Comparison of ENCODE assay signal across 8 cellular contexts in genomic region chr20:13458860-13459451, GRCh38.
DNase-seq lines count a peak whose midpoint lies in the region; ATAC-seq and TF ChIP-seq lines count a peak whose summit lies in the region.

No MANE protein-coding gene starts in this region.

- no CpG with 5 or more reads among the region's 3 CpGs for WGBS in iPS DF 6.9 (ENCODE audit: insufficient coverage, insufficient read length)

- no peaks in the 10 kb centered on the region for H3K4me1 Mint-ChIP-seq in activated B cell treated with CpG ODN at 0.5 μM for 24 hours

- H3K4me3 Mint-ChIP-seq in activated B cell treated with CpG ODN at 0.5 μM for 24 hours = no peak overlapping the region

- peak; percentile 38 for DNase-seq in A172 (ENCODE audit: low spot score)
- no peak for DNase-seq in GM12864 (ENCODE audit: low read depth)
- DNase-seq in HEK293T (ENCODE audit: extremely low spot score) = peak; percentile 41
- DNase-seq in LoVo (ENCODE audit: low spot score) = peak; percentile 28
- no peak for DNase-seq in activated B cell treated with CpG ODN at 0.5 μM for 24 hours
- peak; percentile 9 for DNase-seq in iPS DF 6.9 (ENCODE audit: low read depth, low spot score)
- no peak for DNase-seq in SKM-1 (lab: John Stamatoyannopoulos, UW; ENCODE audit: unreplicated experiment)
- no peak for DNase-seq in sciatic nerve (ENCODE audit: low spot score)

- H3K36me3 Mint-ChIP-seq in activated B cell treated with CpG ODN at 0.5 μM for 24 hours (ENCODE audit: low read depth) = peaks cover 5% of the 10 kb centered on the region

- H3K4me1 ChIP-seq in iPS DF 6.9 (ENCODE audit: control insufficient read depth, insufficient read depth, low read length) = no peaks in the 10 kb centered on the region

- no peaks in the 10 kb centered on the region; the same call in 1 of the 2 replicates for H3K27me3 ChIP-seq in iPS DF 6.9 (ENCODE audit: control insufficient read depth, insufficient read depth, low read length)

- TF ChIP-seq CTCF in GM12864 (IDR thresholded peaks at IDR 0.05; ENCODE audit: low read depth, low read length, missing control alignments) (peak; percentile 95), activated B cell treated with CpG ODN at 0.5 μM for 24 hours (IDR thresholded peaks at IDR 0.05) (no peak)

- no peaks in the 10 kb centered on the region for H3K27me3 Mint-ChIP-seq in activated B cell treated with CpG ODN at 0.5 μM for 24 hours

- H3K9me3 ChIP-seq in iPS DF 6.9 (ENCODE audit: control insufficient read depth, insufficient read depth, low read length) = no peaks in the 10 kb centered on the region

- H3K4me3 ChIP-seq in GM12864 (ENCODE audit: low read depth, low read length) (no peak overlapping the region), iPS DF 6.9 (ENCODE audit: low read length) (no peak overlapping the region)

- no peaks in the 10 kb centered on the region for H3K9me3 Mint-ChIP-seq in activated B cell treated with CpG ODN at 0.5 μM for 24 hours

- ATAC-seq in activated B cell treated with CpG ODN at 0.5 μM for 24 hours (ENCODE audit: low read depth) = peak; percentile 54
- no peak for ATAC-seq in sciatic nerve

- no peak overlapping the region for H3K27ac ChIP-seq in iPS DF 6.9 (ENCODE audit: low read length)

- H3K36me3 ChIP-seq in iPS DF 6.9 (ENCODE audit: control insufficient read depth, insufficient read depth, low read length) = no peaks in the 10 kb centered on the region

- POLR2A ChIA-PET in HEK293T (lab: Yijun Ruan, JAX) (no interaction called here), activated B cell treated with CpG ODN at 0.5 μM for 24 hours (lab: Charles Lee) (no interaction called here)

- CTCF ChIA-PET in HEK293T (lab: Yijun Ruan, JAX) = interaction anchor here (0.5 kb wide), 1 partner anchor 45 kb away, joined by 4 read pairs; no protein-coding TSS in a partner anchor
- CTCF ChIA-PET in activated B cell treated with CpG ODN at 0.5 μM for 24 hours (lab: Charles Lee) = interaction anchor here (1.0 to 1.1 kb wide), 2 partner anchors 121 to 329 kb away, joined by 3 to 5 read pairs; no protein-coding TSS in a partner anchor

- no peak overlapping the region for H3K27ac Mint-ChIP-seq in activated B cell treated with CpG ODN at 0.5 μM for 24 hours

- intact Hi-C loops in activated B cell treated with CpG ODN at 0.5 μM for 24 hours (cut with micrococcal nuclease) (loop anchor here (1.0 to 2.0 kb wide), 3 partner anchors 88 to 329 kb away; no protein-coding TSS in a partner anchor), sciatic nerve (cut with DNase I) (no loop called here)

TF ChIP-seq in HEK293T, 16 proteins besides CTCF, POLR2A, EP300 and RAD21:
- TF ChIP-seq, protein P1, sequence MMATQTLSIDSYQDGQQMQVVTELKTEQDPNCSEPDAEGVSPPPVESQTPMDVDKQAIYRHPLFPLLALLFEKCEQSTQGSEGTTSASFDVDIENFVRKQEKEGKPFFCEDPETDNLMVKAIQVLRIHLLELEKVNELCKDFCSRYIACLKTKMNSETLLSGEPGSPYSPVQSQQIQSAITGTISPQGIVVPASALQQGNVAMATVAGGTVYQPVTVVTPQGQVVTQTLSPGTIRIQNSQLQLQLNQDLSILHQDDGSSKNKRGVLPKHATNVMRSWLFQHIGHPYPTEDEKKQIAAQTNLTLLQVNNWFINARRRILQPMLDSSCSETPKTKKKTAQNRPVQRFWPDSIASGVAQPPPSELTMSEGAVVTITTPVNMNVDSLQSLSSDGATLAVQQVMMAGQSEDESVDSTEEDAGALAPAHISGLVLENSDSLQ (IDR thresholded peaks at IDR 0.05) = peak; percentile 77; the same call in 1 of the 2 replicates
- no peak for TF ChIP-seq L3MBTL2 (conservative IDR thresholded peaks at IDR 0.05)
- TF ChIP-seq TARDBP (IDR thresholded peaks at IDR 0.05) = no peak

Comparison
In these comparisons a context has a peak if more than half of its experiments do, and no peak if none do; other contexts are left out.
1. DNase-seq: peak in A172 (single experiment), HEK293T (single experiment), LoVo (single experiment) and iPS DF 6.9 (single experiment); none in GM12864 (single experiment), activated B cell treated with CpG ODN at 0.5 μM for 24 hours (single experiment), SKM-1 (single experiment) and sciatic nerve (single experiment).